Comparison of ENCODE assay signal across 29 cellular contexts in the genomic region with DNA sequence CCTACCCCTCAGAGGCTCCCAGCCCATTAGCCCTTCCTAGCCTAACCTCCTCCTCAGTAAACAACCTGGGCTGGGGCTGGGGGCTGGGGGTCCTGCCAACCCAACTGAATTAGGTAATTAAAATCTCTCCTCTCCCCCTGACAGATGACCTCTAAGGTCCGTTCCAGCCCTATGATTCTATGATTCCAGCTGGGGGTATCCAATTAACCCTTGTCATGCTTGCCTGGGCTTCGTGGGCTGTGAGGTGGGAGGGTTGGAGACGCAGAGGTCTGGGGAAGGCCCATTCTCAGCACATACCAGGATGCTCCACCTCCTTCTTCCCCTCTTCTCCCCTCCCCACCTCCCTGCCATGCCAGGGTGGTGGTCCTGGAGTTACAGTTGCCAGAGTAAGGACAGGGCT.
"Had no signal": no experiment of that assay in that cellular context is flagged by ENCODE, and none has a peak within 500 bp of the region (broad histone marks: within the 10 kb centered on the region; RNA-seq: fewer than 3 reads in every experiment).

No MANE protein-coding gene starts in this region.

- DNase-seq: hippocampal formation; kidney glomerular epithelial cell; left cardiac atrium; left lung; lower lobe of right lung; mammary epithelial cell; mesenchymal stem cell; naive thymus-derived CD8-positive, alpha-beta T cell; occipital lobe; ovary; posterior cingulate gyrus; retina; right cardiac atrium; stimulated activated CD4-positive, alpha-beta T cell treated with anti-CD3 and anti-CD28 coated beads, Interleukin-12 subunit alpha, Interleukin-12 subunit beta, amount 100 ng/mL, for 4 hours; stimulated activated CD4-positive, alpha-beta T cell treated with anti-CD3 and anti-CD28 coated beads, Interleukin-15, amount 100 ng/mL, for 24 hours; stimulated activated CD4-positive, alpha-beta T cell treated with anti-CD3 and anti-CD28 coated beads, Interleukin-2, amount 100 ng/mL, for 24 hours; stimulated activated CD4-positive, alpha-beta T cell treated with anti-CD3 and anti-CD28 coated beads, Interleukin-4, amount 100 ng/mL, for 1 hour; stimulated activated naive CD4-positive, alpha-beta T cell; substantia nigra; uterus had no signal

- H3K36me3 ChIP-seq: left lung, lower lobe of right lung, neutrophil, ovary, prostate gland, tibial nerve, uterus had no signal

- H3K4me1 Mint-ChIP-seq: stimulated activated effector memory CD8-positive, alpha-beta T cell treated with anti-CD3 and anti-CD28 coated beads, Interleukin-12 subunit alpha, Interleukin-12 subunit beta, amount 100 ng/mL, for 72 hours had no signal

- H3K9me3 ChIP-seq: left lung, lower lobe of right lung, neutrophil, ovary, prostate gland, tibial nerve, uterus had no signal

- ATAC-seq: left cardiac atrium; left lung; lower lobe of right lung; naive thymus-derived CD8-positive, alpha-beta T cell; right cardiac atrium; sciatic nerve; stimulated activated effector memory CD8-positive, alpha-beta T cell treated with anti-CD3 and anti-CD28 coated beads, Interleukin-12 subunit alpha, Interleukin-12 subunit beta, amount 100 ng/mL, for 72 hours had no signal

- H3K27ac Mint-ChIP-seq: naive thymus-derived CD8-positive, alpha-beta T cell; stimulated activated effector memory CD8-positive, alpha-beta T cell treated with anti-CD3 and anti-CD28 coated beads, Interleukin-12 subunit alpha, Interleukin-12 subunit beta, amount 100 ng/mL, for 72 hours; stimulated activated naive CD8-positive, alpha-beta T cell treated with anti-CD3 and anti-CD28 coated beads, Interleukin-15, Interleukin-2, amounts not matched to agents 100 ng/mL and 50 ng/mL, for 24 hours; type B pancreatic cell had no signal

- FAIRE-seq: keratinocyte had no signal

- H3K4me3 Mint-ChIP-seq: naive thymus-derived CD8-positive, alpha-beta T cell; stimulated activated effector memory CD8-positive, alpha-beta T cell treated with anti-CD3 and anti-CD28 coated beads, Interleukin-12 subunit alpha, Interleukin-12 subunit beta, amount 100 ng/mL, for 72 hours; stimulated activated naive CD8-positive, alpha-beta T cell treated with anti-CD3 and anti-CD28 coated beads, Interleukin-15, Interleukin-2, amounts not matched to agents 100 ng/mL and 50 ng/mL, for 24 hours; type B pancreatic cell had no signal

- H3K27ac ChIP-seq: left lung, lower lobe of right lung, neutrophil, ovary, prostate gland, skin epidermis, uterus had no signal

- H3K4me1 ChIP-seq: left lung, lower lobe of right lung, prostate gland, uterus had no signal

- H3K36me3 Mint-ChIP-seq: naive thymus-derived CD8-positive, alpha-beta T cell; stimulated activated effector memory CD8-positive, alpha-beta T cell treated with anti-CD3 and anti-CD28 coated beads, Interleukin-12 subunit alpha, Interleukin-12 subunit beta, amount 100 ng/mL, for 72 hours; type B pancreatic cell had no signal

- H3K4me3 ChIP-seq: left lung, lower lobe of right lung, ovary, prostate gland, skin epidermis, tibial nerve, uterus had no signal

- H3K27me3 ChIP-seq: ovary, uterus had no signal

- H3K9me3 Mint-ChIP-seq: naive thymus-derived CD8-positive, alpha-beta T cell; stimulated activated effector memory CD8-positive, alpha-beta T cell treated with anti-CD3 and anti-CD28 coated beads, Interleukin-12 subunit alpha, Interleukin-12 subunit beta, amount 100 ng/mL, for 72 hours; stimulated activated naive CD8-positive, alpha-beta T cell treated with anti-CD3 and anti-CD28 coated beads, Interleukin-15, Interleukin-2, amounts not matched to agents 100 ng/mL and 50 ng/mL, for 24 hours; type B pancreatic cell had no signal

- H3K27me3 Mint-ChIP-seq: stimulated activated naive CD8-positive, alpha-beta T cell treated with anti-CD3 and anti-CD28 coated beads, Interleukin-15, Interleukin-2, amounts not matched to agents 100 ng/mL and 50 ng/mL, for 24 hours; type B pancreatic cell had no signal
